1 cellular context compared by ENCODE assay signal in the genomic region with DNA sequence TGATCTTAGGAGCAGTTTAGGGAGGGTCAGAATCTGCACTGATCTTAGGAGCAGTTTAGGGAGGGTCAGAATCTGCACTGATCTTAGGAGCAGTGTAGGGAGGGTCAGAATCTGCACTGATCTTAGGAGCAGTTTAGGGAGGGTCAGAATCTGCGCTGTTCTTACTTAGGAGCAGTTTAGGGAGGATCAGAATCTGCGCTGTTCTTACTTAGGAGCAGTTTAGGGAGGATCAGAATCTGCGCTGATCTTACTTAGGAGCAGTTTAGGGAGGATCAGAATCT.
A peak's percentile ranks its signal among the peaks of the same experiment; 100 is the strongest.
TF ChIP-seq lines count a peak whose summit lies in the region.

No MANE protein-coding gene starts in this region.

TF ChIP-seq in HEK293, 187 proteins besides CTCF, POLR2A, EP300 and RAD21:
- TF ChIP-seq ZBTB48 (tag by site-specific recombination; IDR thresholded peaks at IDR 0.05): peak; percentile 6; the same call in 1 of the 2 replicates
